2 cellular contexts compared by ENCODE assay signal in the genomic region with DNA sequence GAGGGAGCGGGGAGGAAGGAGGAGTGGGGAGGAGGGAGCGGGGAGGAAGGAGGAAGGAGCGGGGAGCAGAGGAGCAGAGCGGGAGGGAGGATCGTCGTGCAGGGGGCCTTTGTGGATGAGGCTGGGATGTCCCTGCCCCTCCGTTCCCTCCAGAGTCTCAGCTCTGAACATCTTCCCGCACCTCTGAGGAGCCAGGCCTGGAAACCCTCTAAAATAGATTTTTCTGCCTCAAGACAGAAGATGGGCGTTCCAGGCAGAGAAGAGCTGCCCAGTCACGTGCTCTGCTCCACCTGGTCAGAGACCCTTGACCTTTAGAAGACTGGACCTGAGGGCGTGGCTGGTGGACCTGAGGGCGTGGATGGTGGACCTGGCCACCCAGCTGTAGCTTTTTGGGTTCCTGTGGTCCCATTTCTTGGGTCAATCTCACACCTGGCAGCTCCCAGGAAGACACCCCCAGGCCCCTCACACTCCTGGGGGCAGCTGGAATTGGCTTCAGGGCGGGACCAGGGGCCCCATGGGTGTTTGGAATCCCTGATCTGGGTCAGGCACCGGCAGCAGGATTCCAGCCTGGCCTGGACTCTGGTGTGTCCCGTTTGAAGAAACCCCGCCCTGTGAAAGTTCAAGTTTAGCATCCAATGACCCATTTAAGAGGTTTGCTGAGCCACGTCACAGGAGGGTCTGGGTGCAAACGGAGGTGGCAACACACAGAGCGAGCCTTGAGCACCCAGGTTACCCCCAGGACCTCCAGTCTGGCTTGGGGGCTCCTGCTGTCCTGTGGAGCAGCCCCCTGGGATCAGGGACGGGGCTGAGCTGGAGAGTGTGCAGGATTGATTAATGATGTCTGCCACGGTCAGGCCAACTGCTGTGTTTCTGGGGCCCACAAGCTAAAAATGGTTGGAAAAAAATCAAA.
TF ChIP-seq lines count a peak whose summit lies in the region.

No MANE protein-coding gene starts in this region.

TF ChIP-seq in GM23338, 12 proteins besides CTCF, POLR2A, EP300 and RAD21 (continued from another document and continues in another):
- TF ChIP-seq, protein P1, sequence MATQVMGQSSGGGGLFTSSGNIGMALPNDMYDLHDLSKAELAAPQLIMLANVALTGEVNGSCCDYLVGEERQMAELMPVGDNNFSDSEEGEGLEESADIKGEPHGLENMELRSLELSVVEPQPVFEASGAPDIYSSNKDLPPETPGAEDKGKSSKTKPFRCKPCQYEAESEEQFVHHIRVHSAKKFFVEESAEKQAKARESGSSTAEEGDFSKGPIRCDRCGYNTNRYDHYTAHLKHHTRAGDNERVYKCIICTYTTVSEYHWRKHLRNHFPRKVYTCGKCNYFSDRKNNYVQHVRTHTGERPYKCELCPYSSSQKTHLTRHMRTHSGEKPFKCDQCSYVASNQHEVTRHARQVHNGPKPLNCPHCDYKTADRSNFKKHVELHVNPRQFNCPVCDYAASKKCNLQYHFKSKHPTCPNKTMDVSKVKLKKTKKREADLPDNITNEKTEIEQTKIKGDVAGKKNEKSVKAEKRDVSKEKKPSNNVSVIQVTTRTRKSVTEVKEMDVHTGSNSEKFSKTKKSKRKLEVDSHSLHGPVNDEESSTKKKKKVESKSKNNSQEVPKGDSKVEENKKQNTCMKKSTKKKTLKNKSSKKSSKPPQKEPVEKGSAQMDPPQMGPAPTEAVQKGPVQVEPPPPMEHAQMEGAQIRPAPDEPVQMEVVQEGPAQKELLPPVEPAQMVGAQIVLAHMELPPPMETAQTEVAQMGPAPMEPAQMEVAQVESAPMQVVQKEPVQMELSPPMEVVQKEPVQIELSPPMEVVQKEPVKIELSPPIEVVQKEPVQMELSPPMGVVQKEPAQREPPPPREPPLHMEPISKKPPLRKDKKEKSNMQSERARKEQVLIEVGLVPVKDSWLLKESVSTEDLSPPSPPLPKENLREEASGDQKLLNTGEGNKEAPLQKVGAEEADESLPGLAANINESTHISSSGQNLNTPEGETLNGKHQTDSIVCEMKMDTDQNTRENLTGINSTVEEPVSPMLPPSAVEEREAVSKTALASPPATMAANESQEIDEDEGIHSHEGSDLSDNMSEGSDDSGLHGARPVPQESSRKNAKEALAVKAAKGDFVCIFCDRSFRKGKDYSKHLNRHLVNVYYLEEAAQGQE (IDR thresholded peaks at IDR 0.05; ENCODE audit: unreplicated experiment): no peak
- TF ChIP-seq, protein P2, sequence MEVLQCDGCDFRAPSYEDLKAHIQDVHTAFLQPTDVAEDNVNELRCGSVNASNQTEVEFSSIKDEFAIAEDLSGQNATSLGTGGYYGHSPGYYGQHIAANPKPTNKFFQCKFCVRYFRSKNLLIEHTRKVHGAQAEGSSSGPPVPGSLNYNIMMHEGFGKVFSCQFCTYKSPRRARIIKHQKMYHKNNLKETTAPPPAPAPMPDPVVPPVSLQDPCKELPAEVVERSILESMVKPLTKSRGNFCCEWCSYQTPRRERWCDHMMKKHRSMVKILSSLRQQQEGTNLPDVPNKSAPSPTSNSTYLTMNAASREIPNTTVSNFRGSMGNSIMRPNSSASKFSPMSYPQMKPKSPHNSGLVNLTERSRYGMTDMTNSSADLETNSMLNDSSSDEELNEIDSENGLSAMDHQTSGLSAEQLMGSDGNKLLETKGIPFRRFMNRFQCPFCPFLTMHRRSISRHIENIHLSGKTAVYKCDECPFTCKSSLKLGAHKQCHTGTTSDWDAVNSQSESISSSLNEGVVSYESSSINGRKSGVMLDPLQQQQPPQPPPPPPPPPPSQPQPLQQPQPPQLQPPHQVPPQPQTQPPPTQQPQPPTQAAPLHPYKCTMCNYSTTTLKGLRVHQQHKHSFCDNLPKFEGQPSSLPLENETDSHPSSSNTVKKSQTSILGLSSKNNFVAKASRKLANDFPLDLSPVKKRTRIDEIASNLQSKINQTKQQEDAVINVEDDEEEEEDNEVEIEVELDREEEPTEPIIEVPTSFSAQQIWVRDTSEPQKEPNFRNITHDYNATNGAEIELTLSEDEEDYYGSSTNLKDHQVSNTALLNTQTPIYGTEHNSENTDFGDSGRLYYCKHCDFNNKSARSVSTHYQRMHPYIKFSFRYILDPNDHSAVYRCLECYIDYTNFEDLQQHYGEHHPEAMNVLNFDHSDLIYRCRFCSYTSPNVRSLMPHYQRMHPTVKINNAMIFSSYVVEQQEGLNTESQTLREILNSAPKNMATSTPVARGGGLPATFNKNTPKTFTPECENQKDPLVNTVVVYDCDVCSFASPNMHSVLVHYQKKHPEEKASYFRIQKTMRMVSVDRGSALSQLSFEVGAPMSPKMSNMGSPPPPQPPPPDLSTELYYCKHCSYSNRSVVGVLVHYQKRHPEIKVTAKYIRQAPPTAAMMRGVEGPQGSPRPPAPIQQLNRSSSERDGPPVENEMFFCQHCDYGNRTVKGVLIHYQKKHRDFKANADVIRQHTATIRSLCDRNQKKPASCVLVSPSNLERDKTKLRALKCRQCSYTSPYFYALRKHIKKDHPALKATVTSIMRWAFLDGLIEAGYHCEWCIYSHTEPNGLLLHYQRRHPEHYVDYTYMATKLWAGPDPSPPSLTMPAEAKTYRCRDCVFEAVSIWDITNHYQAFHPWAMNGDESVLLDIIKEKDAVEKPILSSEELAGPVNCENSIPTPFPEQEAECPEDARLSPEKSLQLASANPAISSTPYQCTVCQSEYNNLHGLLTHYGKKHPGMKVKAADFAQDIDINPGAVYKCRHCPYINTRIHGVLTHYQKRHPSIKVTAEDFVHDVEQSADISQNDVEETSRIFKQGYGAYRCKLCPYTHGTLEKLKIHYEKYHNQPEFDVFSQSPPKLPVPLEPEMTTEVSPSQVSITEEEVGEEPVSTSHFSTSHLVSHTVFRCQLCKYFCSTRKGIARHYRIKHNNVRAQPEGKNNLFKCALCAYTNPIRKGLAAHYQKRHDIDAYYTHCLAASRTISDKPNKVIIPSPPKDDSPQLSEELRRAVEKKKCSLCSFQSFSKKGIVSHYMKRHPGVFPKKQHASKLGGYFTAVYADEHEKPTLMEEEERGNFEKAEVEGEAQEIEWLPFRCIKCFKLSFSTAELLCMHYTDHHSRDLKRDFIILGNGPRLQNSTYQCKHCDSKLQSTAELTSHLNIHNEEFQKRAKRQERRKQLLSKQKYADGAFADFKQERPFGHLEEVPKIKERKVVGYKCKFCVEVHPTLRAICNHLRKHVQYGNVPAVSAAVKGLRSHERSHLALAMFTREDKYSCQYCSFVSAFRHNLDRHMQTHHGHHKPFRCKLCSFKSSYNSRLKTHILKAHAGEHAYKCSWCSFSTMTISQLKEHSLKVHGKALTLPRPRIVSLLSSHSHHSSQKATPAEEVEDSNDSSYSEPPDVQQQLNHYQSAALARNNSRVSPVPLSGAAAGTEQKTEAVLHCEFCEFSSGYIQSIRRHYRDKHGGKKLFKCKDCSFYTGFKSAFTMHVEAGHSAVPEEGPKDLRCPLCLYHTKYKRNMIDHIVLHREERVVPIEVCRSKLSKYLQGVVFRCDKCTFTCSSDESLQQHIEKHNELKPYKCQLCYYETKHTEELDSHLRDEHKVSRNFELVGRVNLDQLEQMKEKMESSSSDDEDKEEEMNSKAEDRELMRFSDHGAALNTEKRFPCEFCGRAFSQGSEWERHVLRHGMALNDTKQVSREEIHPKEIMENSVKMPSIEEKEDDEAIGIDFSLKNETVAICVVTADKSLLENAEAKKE (CRISPR knock-in tag; IDR thresholded peaks at IDR 0.05): no peak
- TF ChIP-seq, protein P3, sequence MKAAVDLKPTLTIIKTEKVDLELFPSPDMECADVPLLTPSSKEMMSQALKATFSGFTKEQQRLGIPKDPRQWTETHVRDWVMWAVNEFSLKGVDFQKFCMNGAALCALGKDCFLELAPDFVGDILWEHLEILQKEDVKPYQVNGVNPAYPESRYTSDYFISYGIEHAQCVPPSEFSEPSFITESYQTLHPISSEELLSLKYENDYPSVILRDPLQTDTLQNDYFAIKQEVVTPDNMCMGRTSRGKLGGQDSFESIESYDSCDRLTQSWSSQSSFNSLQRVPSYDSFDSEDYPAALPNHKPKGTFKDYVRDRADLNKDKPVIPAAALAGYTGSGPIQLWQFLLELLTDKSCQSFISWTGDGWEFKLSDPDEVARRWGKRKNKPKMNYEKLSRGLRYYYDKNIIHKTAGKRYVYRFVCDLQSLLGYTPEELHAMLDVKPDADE (IDR thresholded peaks at IDR 0.05): no peak
- TF ChIP-seq STAT1 (IDR thresholded peaks at IDR 0.05; ENCODE audit: unreplicated experiment) (no peak), CREB1 (CRISPR knock-in tag; IDR thresholded peaks at IDR 0.05; ENCODE audit: low read depth) (no peak), POLR2AphosphoS5 (IDR thresholded peaks at IDR 0.05; ENCODE audit: low read depth) (no peak)

TF ChIP-seq in K562, 482 proteins besides CTCF, POLR2A, EP300 and RAD21 (continued from another document):
- no peak for TF ChIP-seq ETV5 (CRISPR knock-in tag; IDR thresholded peaks at IDR 0.05; ENCODE audit: low read depth)
- TF ChIP-seq BHLHE40 (IDR thresholded peaks at IDR 0.05; ENCODE audit: low read length): 0 out of 2 replicates have a peak, but pooled peaks have one; percentile 10
- no peak for TF ChIP-seq HMGN3 (IDR thresholded peaks at IDR 0.05; ENCODE audit: borderline replicate concordance, extremely low read depth, insufficient read length, low read depth, low read length)
- no peak for TF ChIP-seq MYNN (IDR thresholded peaks at IDR 0.05)
- TF ChIP-seq MYNN (CRISPR knock-in tag; IDR thresholded peaks at IDR 0.05): no peak
- peak; percentile 96 for TF ChIP-seq ZNF263 (CRISPR knock-in tag; IDR thresholded peaks at IDR 0.05; ENCODE audit: borderline replicate concordance)
- TF ChIP-seq, protein P4, sequence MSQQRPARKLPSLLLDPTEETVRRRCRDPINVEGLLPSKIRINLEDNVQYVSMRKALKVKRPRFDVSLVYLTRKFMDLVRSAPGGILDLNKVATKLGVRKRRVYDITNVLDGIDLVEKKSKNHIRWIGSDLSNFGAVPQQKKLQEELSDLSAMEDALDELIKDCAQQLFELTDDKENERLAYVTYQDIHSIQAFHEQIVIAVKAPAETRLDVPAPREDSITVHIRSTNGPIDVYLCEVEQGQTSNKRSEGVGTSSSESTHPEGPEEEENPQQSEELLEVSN (IDR thresholded peaks at IDR 0.05; ENCODE audit: borderline replicate concordance in 1 of 2, extremely low read depth in 1 of 2, insufficient read depth in 1 of 2, insufficient read length in 1 of 2, low read depth in 1 of 2, low read length in 1 of 2, poor library complexity in 1 of 2, severe bottlenecking in 1 of 2): peak in 1 of 2 experiments; percentile 14
- no peak for TF ChIP-seq PPARD (CRISPR knock-in tag; IDR thresholded peaks at IDR 0.05)
- TF ChIP-seq PHB (CRISPR knock-in tag; IDR thresholded peaks at IDR 0.05): no peak
- TF ChIP-seq ZNF23 (CRISPR knock-in tag; IDR thresholded peaks at IDR 0.05): 0 out of 2 replicates have a peak, but pooled peaks have one; percentile 56
- TF ChIP-seq, protein P5, sequence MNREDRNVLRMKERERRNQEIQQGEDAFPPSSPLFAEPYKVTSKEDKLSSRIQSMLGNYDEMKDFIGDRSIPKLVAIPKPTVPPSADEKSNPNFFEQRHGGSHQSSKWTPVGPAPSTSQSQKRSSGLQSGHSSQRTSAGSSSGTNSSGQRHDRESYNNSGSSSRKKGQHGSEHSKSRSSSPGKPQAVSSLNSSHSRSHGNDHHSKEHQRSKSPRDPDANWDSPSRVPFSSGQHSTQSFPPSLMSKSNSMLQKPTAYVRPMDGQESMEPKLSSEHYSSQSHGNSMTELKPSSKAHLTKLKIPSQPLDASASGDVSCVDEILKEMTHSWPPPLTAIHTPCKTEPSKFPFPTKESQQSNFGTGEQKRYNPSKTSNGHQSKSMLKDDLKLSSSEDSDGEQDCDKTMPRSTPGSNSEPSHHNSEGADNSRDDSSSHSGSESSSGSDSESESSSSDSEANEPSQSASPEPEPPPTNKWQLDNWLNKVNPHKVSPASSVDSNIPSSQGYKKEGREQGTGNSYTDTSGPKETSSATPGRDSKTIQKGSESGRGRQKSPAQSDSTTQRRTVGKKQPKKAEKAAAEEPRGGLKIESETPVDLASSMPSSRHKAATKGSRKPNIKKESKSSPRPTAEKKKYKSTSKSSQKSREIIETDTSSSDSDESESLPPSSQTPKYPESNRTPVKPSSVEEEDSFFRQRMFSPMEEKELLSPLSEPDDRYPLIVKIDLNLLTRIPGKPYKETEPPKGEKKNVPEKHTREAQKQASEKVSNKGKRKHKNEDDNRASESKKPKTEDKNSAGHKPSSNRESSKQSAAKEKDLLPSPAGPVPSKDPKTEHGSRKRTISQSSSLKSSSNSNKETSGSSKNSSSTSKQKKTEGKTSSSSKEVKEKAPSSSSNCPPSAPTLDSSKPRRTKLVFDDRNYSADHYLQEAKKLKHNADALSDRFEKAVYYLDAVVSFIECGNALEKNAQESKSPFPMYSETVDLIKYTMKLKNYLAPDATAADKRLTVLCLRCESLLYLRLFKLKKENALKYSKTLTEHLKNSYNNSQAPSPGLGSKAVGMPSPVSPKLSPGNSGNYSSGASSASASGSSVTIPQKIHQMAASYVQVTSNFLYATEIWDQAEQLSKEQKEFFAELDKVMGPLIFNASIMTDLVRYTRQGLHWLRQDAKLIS (CRISPR knock-in tag; IDR thresholded peaks at IDR 0.05): no peak
- TF ChIP-seq RBM34 (IDR thresholded peaks at IDR 0.05; ENCODE audit: borderline replicate concordance, insufficient read depth, low read length): no peak
- TF ChIP-seq, protein P6, sequence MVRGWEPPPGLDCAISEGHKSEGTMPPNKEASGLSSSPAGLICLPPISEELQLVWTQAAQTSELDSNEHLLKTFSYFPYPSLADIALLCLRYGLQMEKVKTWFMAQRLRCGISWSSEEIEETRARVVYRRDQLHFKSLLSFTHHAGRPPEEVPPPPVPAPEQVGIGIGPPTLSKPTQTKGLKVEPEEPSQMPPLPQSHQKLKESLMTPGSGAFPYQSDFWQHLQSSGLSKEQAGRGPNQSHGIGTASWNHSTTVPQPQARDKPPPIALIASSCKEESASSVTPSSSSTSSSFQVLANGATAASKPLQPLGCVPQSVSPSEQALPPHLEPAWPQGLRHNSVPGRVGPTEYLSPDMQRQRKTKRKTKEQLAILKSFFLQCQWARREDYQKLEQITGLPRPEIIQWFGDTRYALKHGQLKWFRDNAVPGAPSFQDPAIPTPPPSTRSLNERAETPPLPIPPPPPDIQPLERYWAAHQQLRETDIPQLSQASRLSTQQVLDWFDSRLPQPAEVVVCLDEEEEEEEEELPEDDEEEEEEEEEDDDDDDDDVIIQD (CRISPR knock-in tag; IDR thresholded peaks at IDR 0.05): no peak
- TF ChIP-seq ZBTB17 (CRISPR knock-in tag; IDR thresholded peaks at IDR 0.05): peak; percentile 86
- TF ChIP-seq, protein P7, sequence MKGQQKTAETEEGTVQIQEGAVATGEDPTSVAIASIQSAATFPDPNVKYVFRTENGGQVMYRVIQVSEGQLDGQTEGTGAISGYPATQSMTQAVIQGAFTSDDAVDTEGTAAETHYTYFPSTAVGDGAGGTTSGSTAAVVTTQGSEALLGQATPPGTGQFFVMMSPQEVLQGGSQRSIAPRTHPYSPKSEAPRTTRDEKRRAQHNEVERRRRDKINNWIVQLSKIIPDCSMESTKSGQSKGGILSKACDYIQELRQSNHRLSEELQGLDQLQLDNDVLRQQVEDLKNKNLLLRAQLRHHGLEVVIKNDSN (CRISPR knock-in tag; IDR thresholded peaks at IDR 0.05): peak; percentile 53; the same call in 1 of the 2 replicates
